ENCODE assay signal across 20 cellular contexts in the genomic region with DNA sequence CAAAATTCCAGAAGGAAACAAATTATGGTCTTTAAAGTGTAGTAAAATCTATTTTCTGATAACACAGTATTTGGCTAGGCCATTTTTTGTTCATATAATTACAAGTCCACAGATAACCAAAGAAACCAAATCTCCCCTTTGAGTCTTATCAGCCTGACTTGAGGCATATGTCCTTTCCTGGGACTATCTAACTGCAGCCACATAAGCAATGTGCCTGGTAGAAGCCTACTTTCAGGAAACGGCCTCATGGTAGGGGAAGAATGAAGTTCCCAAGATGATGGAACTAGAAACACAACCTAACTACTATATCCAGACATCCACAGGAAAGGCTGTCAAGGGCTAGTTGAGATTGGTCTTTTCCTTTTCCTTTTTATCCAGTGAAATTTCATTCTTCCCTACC.
A peak's percentile ranks its signal among the peaks of the same experiment; 100 is the strongest.
DNase-seq lines count a peak whose midpoint lies in the region; FAIRE-seq and TF ChIP-seq lines count a peak whose summit lies in the region.
"Had no signal": no experiment of that assay in that cellular context is flagged by ENCODE, and none has a peak within 500 bp of the region (broad histone marks: within the 10 kb centered on the region; RNA-seq: fewer than 3 reads in every experiment).

No MANE protein-coding gene starts in this region.

- DNase-seq in OCI-M1 (lab: John Stamatoyannopoulos, UW): peak; percentile 47
- DNase-seq in astrocyte (ENCODE audit: low read depth): no peak
- no peak for DNase-seq in hepatocyte (ENCODE audit: low spot score)
- no peak for DNase-seq in smooth muscle cell (lab: John Stamatoyannopoulos, UW; ENCODE audit: unreplicated experiment)
- no peak for DNase-seq in GM10248 (ENCODE audit: extremely low spot score)
- no peak for DNase-seq in pons (ENCODE audit: low spot score)
- DNase-seq in COLO668 (lab: John Stamatoyannopoulos, UW; ENCODE audit: unreplicated experiment): no peak
- no peak for DNase-seq in stimulated activated CD4-positive, alpha-beta T cell treated with anti-CD3 and anti-CD28 coated beads, Interleukin-15, amount 100 ng/mL, for 24 hours
- DNase-seq: ACHN; CD4-positive, alpha-beta T cell; DMS153; NCI-H1417; NCI-H1694 treated with DMSO at 0.1 percent for 48 hours; NCI-H446; NCI-H526; Right ventricle myocardium superior had no signal

- WGBS in hepatocyte (ENCODE audit: low lambda C conversion rate, missing lambda C conversion rate): 89% methylated on average over 1 of the region's 1 CpG
- WGBS in smooth muscle cell (ENCODE audit: low lambda C conversion rate): 32% methylated on average over 1 of the region's 1 CpG

- H3K9ac ChIP-seq in astrocyte (ENCODE audit: low read length): no peak overlapping the region
- H3K9ac ChIP-seq in smooth muscle cell (ENCODE audit: low read depth): no peak overlapping the region
- H3K9ac ChIP-seq: BLaER1 had no signal

- peak overlapping the region; percentile 49 for H3K27ac ChIP-seq in astrocyte (ENCODE audit: low read depth, low read length)
- peak overlapping the region; percentile 50 for H3K27ac ChIP-seq in hepatocyte
- H3K27ac ChIP-seq in smooth muscle cell (ENCODE audit: low read depth): peak overlapping the region; percentile 86
- H3K27ac ChIP-seq: BLaER1 had no signal

- peaks cover 8% of the 10 kb centered on the region for H3F3A ChIP-seq in smooth muscle cell (ENCODE audit: low read depth)

- H3K4me1 ChIP-seq in astrocyte (ENCODE audit: insufficient read depth, low read length): peaks cover 21% of the 10 kb centered on the region
- H3K4me1 ChIP-seq in hepatocyte (ENCODE audit: insufficient read depth): peaks cover 8% of the 10 kb centered on the region
- no peaks in the 10 kb centered on the region for H3K4me1 ChIP-seq in smooth muscle cell (ENCODE audit: low read depth)
- H3K4me1 ChIP-seq: BLaER1 had no signal

- peaks cover 2% of the 10 kb centered on the region for H3K27me3 Mint-ChIP-seq in astrocyte (ENCODE audit: low read depth, unreplicated experiment)
- H3K27me3 Mint-ChIP-seq: CD4-positive, alpha-beta T cell had no signal

- peaks cover 3% of the 10 kb centered on the region for H3K9me3 Mint-ChIP-seq in astrocyte (ENCODE audit: unreplicated experiment)

- H3K9me2 ChIP-seq in hepatocyte (replicated peaks; ENCODE audit: insufficient read depth): no peaks in the 10 kb centered on the region

- POLR2A ChIA-PET in GM10248 (lab: Yijun Ruan, JAX): no interaction called here

- TF ChIP-seq CTCF in astrocyte (IDR thresholded peaks at IDR 0.05; ENCODE audit: insufficient read depth, low read depth, low read length): no peak
- TF ChIP-seq CTCF in hepatocyte (IDR thresholded peaks at IDR 0.05; ENCODE audit: poor library complexity): no peak
- TF ChIP-seq CTCF in smooth muscle cell (IDR thresholded peaks at IDR 0.05; ENCODE audit: borderline replicate concordance, insufficient read depth, poor library complexity, severe bottlenecking): no peak
- TF ChIP-seq CTCF in GM10248 (IDR thresholded peaks at IDR 0.05; ENCODE audit: control extremely low read depth, extremely low read depth, low read depth, missing control alignments): no peak

- no peaks in the 10 kb centered on the region for H4K20me1 ChIP-seq in astrocyte (ENCODE audit: insufficient read depth, low read length)
- no peaks in the 10 kb centered on the region for H4K20me1 ChIP-seq in hepatocyte (ENCODE audit: insufficient read depth, poor library complexity, severe bottlenecking)
- no peaks in the 10 kb centered on the region for H4K20me1 ChIP-seq in smooth muscle cell (ENCODE audit: low read depth)
- H4K20me1 ChIP-seq: BLaER1 had no signal

- no peak overlapping the region for H3K4me2 ChIP-seq in astrocyte (ENCODE audit: low read length)
- H3K4me2 ChIP-seq in hepatocyte: no peak overlapping the region
- H3K4me2 ChIP-seq in smooth muscle cell: peak overlapping the region; percentile 5
- H3K4me2 ChIP-seq: BLaER1 had no signal

- H2AFZ ChIP-seq in astrocyte (ENCODE audit: low read depth, low read length): no peak overlapping the region
- H2AFZ ChIP-seq in hepatocyte: no peak overlapping the region
- no peak overlapping the region for H2AFZ ChIP-seq in smooth muscle cell (ENCODE audit: low read depth)

- no peak overlapping the region for H3K4me3 Mint-ChIP-seq in astrocyte (ENCODE audit: unreplicated experiment)
- H3K4me3 Mint-ChIP-seq: CD4-positive, alpha-beta T cell had no signal

- H3K36me3 ChIP-seq in astrocyte (ENCODE audit: insufficient read depth, low read length) (no peaks in the 10 kb centered on the region), hepatocyte (replicated peaks; ENCODE audit: insufficient read depth, low read depth) (no peaks in the 10 kb centered on the region), smooth muscle cell (ENCODE audit: low read depth) (no peaks in the 10 kb centered on the region)
- H3K36me3 ChIP-seq: BLaER1 had no signal

- no peak for FAIRE-seq in astrocyte (lab: Jason Lieb, UNC)
- FAIRE-seq: GM18507, H1, HTR-8/SVneo had no signal

- H3K9me3 ChIP-seq in astrocyte (ENCODE audit: insufficient read depth, low read depth, low read length) (no peaks in the 10 kb centered on the region), hepatocyte (ENCODE audit: low read depth) (no peaks in the 10 kb centered on the region), smooth muscle cell (replicated peaks; ENCODE audit: low read depth) (no peaks in the 10 kb centered on the region)
- H3K9me3 ChIP-seq: BLaER1 had no signal

- CTCF ChIA-PET in GM10248 (lab: Yijun Ruan, JAX): interaction anchor here (1.4 kb wide), 1 partner anchor 25 kb away, joined by 4 read pairs; no protein-coding TSS in a partner anchor

- peaks cover 18% of the 10 kb centered on the region for H3K4me1 Mint-ChIP-seq in astrocyte (ENCODE audit: low read depth, unreplicated experiment)

- H3K79me2 ChIP-seq in astrocyte (ENCODE audit: insufficient read depth, low read length) (no peaks in the 10 kb centered on the region), hepatocyte (no peaks in the 10 kb centered on the region), smooth muscle cell (ENCODE audit: low read depth) (no peaks in the 10 kb centered on the region)

- H3K4me3 ChIP-seq in astrocyte (ENCODE audit: insufficient read depth, low read depth, low read length): no peak overlapping the region
- no peak overlapping the region for H3K4me3 ChIP-seq in hepatocyte
- H3K4me3 ChIP-seq in smooth muscle cell: no peak overlapping the region
- H3K4me3 ChIP-seq: BLaER1 had no signal

- no peaks in the 10 kb centered on the region for H3K36me3 Mint-ChIP-seq in astrocyte (ENCODE audit: low read depth, unreplicated experiment)

- H3K27ac Mint-ChIP-seq in astrocyte (ENCODE audit: unreplicated experiment): peak overlapping the region; percentile 49
- H3K27ac Mint-ChIP-seq: CD4-positive, alpha-beta T cell had no signal

- H3K27me3 ChIP-seq in astrocyte (ENCODE audit: insufficient read depth, low read length) (no peaks in the 10 kb centered on the region), hepatocyte (no peaks in the 10 kb centered on the region), smooth muscle cell (ENCODE audit: low read depth) (no peaks in the 10 kb centered on the region)
- H3K27me3 ChIP-seq: BLaER1 had no signal
